ENCODE assay signal across 9 cellular contexts in the genomic region with DNA sequence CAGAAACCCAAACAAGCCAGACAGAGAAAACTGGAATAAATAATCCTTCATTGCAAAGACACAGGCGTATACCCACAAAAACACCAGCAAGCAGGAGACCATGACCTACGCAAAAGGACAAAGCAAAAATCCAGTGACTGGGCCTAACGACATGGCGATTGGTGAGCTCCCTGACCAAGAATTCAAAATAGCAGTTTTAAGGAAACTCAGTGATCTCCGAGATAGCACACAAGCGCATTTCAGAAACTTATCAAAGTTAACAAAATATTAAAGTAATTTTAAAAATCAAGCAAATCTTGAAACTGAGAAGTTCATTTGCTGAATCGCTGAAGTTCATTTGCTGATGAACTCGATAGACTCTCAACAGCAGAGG. TPM values are rescaled to one million over a fixed set of nuclear protein-coding genes. Genes with fewer than 3 reads are reported as not detected.
DNase-seq lines count a peak whose midpoint lies in the region; ATAC-seq and TF ChIP-seq lines count a peak whose summit lies in the region.
"Had no signal": no experiment of that assay in that cellular context is flagged by ENCODE, and none has a peak within 500 bp of the region (broad histone marks: within the 10 kb centered on the region; RNA-seq: fewer than 3 reads in every experiment).

No MANE protein-coding gene starts in this region.

- H3K27ac Mint-ChIP-seq in activated T-cell treated with anti-CD3 and anti-CD28 coated beads, Interleukin-2, amount 50 U/mL, for 24 hours = no peak overlapping the region
- no peak overlapping the region for H3K27ac Mint-ChIP-seq in activated T-helper 1 cell treated with anti-CD3 and anti-CD28 coated beads, Interleukin-12 subunit alpha, Interleukin-12 subunit beta, Interleukin-2, Interleukin-4 antibody, amounts not matched to agents 30 ng/mL and 10 ng/mL and 1 ng/mL, durations not matched to agents 14 hours and 24 hours and 36 hours
- H3K27ac Mint-ChIP-seq in stimulated activated naive B cell treated with anti-CD40 and anti-IgM and Interleukin-4, amounts not matched to agents 10 μg/mL and 1 μg/mL and 100 μg/mL, for 72 hours = no peak overlapping the region

- H3K4me1 Mint-ChIP-seq in activated T-cell treated with anti-CD3 and anti-CD28 coated beads, Interleukin-2, amount 50 U/mL, for 24 hours (ENCODE audit: low read depth) = peaks cover 12% of the 10 kb centered on the region
- H3K4me1 Mint-ChIP-seq in activated T-helper 1 cell treated with anti-CD3 and anti-CD28 coated beads, Interleukin-12 subunit alpha, Interleukin-12 subunit beta, Interleukin-2, Interleukin-4 antibody, amounts not matched to agents 30 ng/mL and 10 ng/mL and 1 ng/mL, durations not matched to agents 14 hours and 24 hours and 36 hours (ENCODE audit: low read depth) = peaks cover 14% of the 10 kb centered on the region
- H3K4me1 Mint-ChIP-seq in stimulated activated naive B cell treated with anti-CD40 and anti-IgM and Interleukin-4, amounts not matched to agents 10 μg/mL and 1 μg/mL and 100 μg/mL, for 72 hours = peaks cover 9 to 12% of the 10 kb centered on the region in 2 donors

- peaks cover 57% of the 10 kb centered on the region for H3K27me3 Mint-ChIP-seq in activated T-cell treated with anti-CD3 and anti-CD28 coated beads, Interleukin-2, amount 50 U/mL, for 24 hours
- peaks cover 21% of the 10 kb centered on the region for H3K27me3 Mint-ChIP-seq in activated T-helper 1 cell treated with anti-CD3 and anti-CD28 coated beads, Interleukin-12 subunit alpha, Interleukin-12 subunit beta, Interleukin-2, Interleukin-4 antibody, amounts not matched to agents 30 ng/mL and 10 ng/mL and 1 ng/mL, durations not matched to agents 14 hours and 24 hours and 36 hours (ENCODE audit: insufficient read depth)
- peaks cover 28 to 46% of the 10 kb centered on the region in 2 donors for H3K27me3 Mint-ChIP-seq in stimulated activated naive B cell treated with anti-CD40 and anti-IgM and Interleukin-4, amounts not matched to agents 10 μg/mL and 1 μg/mL and 100 μg/mL, for 72 hours

- ATAC-seq in stimulated activated naive B cell treated with anti-CD40 and anti-IgM and Interleukin-4, amounts not matched to agents 10 μg/mL and 1 μg/mL and 100 μg/mL, for 72 hours (replicated peaks) = no peak
- ATAC-seq in GM19455 (IDR thresholded peaks at IDR 0.05; ENCODE audit: unreplicated experiment) (no peak), HG03432 (IDR thresholded peaks at IDR 0.05; ENCODE audit: unreplicated experiment) (no peak)

- H3K36me3 Mint-ChIP-seq in activated T-cell treated with anti-CD3 and anti-CD28 coated beads, Interleukin-2, amount 50 U/mL, for 24 hours (ENCODE audit: low read depth) = no peaks in the 10 kb centered on the region
- no peaks in the 10 kb centered on the region for H3K36me3 Mint-ChIP-seq in activated T-helper 1 cell treated with anti-CD3 and anti-CD28 coated beads, Interleukin-12 subunit alpha, Interleukin-12 subunit beta, Interleukin-2, Interleukin-4 antibody, amounts not matched to agents 30 ng/mL and 10 ng/mL and 1 ng/mL, durations not matched to agents 14 hours and 24 hours and 36 hours (ENCODE audit: low read depth)
- no peaks in the 10 kb centered on the region for H3K36me3 Mint-ChIP-seq in stimulated activated naive B cell treated with anti-CD40 and anti-IgM and Interleukin-4, amounts not matched to agents 10 μg/mL and 1 μg/mL and 100 μg/mL, for 72 hours

- H3K9me3 Mint-ChIP-seq in activated T-cell treated with anti-CD3 and anti-CD28 coated beads, Interleukin-2, amount 50 U/mL, for 24 hours = no peaks in the 10 kb centered on the region
- no peaks in the 10 kb centered on the region for H3K9me3 Mint-ChIP-seq in activated T-helper 1 cell treated with anti-CD3 and anti-CD28 coated beads, Interleukin-12 subunit alpha, Interleukin-12 subunit beta, Interleukin-2, Interleukin-4 antibody, amounts not matched to agents 30 ng/mL and 10 ng/mL and 1 ng/mL, durations not matched to agents 14 hours and 24 hours and 36 hours
- no peaks in the 10 kb centered on the region for H3K9me3 Mint-ChIP-seq in stimulated activated naive B cell treated with anti-CD40 and anti-IgM and Interleukin-4, amounts not matched to agents 10 μg/mL and 1 μg/mL and 100 μg/mL, for 72 hours

- H3K4me3 Mint-ChIP-seq in activated T-cell treated with anti-CD3 and anti-CD28 coated beads, Interleukin-2, amount 50 U/mL, for 24 hours = peak overlapping the region; percentile 69
- peak overlapping the region; percentile 67 for H3K4me3 Mint-ChIP-seq in activated T-helper 1 cell treated with anti-CD3 and anti-CD28 coated beads, Interleukin-12 subunit alpha, Interleukin-12 subunit beta, Interleukin-2, Interleukin-4 antibody, amounts not matched to agents 30 ng/mL and 10 ng/mL and 1 ng/mL, durations not matched to agents 14 hours and 24 hours and 36 hours
- peak overlapping the region; percentile 68 to 69 for H3K4me3 Mint-ChIP-seq in stimulated activated naive B cell treated with anti-CD40 and anti-IgM and Interleukin-4, amounts not matched to agents 10 μg/mL and 1 μg/mL and 100 μg/mL, for 72 hours

- intact Hi-C loops in activated T-helper 1 cell treated with anti-CD3 and anti-CD28 coated beads, Interleukin-12 subunit alpha, Interleukin-12 subunit beta, Interleukin-2, Interleukin-4 antibody, amounts not matched to agents 30 ng/mL and 10 ng/mL and 1 ng/mL, durations not matched to agents 14 hours and 24 hours and 36 hours (cut with micrococcal nuclease) = loop anchor here (1.0 to 5.0 kb wide), 2 partner anchors 181 to 195 kb away; no protein-coding TSS in a partner anchor

- DNase-seq in activated T-cell treated with anti-CD3 and anti-CD28 coated beads, Interleukin-2, amount 50 U/mL, for 24 hours = no peak
- DNase-seq in activated T-cell treated with anti-CD3 and anti-CD28 coated beads for 4 hours = no peak
- DNase-seq in activated T-helper 1 cell treated with anti-CD3 and anti-CD28 coated beads, Interleukin-12 subunit alpha, Interleukin-12 subunit beta, Interleukin-2, Interleukin-4 antibody, amounts not matched to agents 30 ng/mL and 10 ng/mL and 1 ng/mL, durations not matched to agents 14 hours and 24 hours and 36 hours (ENCODE audit: low spot score) = no peak
- no peak for DNase-seq in fibroblast of villous mesenchyme (ENCODE audit: low read depth)
- DNase-seq in stimulated activated naive B cell treated with anti-CD40 and anti-IgM and Interleukin-4, amounts not matched to agents 10 μg/mL and 1 μg/mL and 100 μg/mL, for 72 hours = no peak
- no peak for DNase-seq in T-helper 9 cell

- no peak for TF ChIP-seq CTCF in fibroblast of villous mesenchyme (IDR thresholded peaks at IDR 0.05; ENCODE audit: insufficient read depth, low read depth, low read length)

- H3K4me3 ChIP-seq in fibroblast of villous mesenchyme (ENCODE audit: low read depth, low read length) = peak overlapping the region; percentile 51

RNA-seq across cellular contexts. Expression of gene DBX1, which starts 27.6 kb away (rescaled TPM):
- not detected in 2 replicates for total RNA-seq in activated T-helper 1 cell treated with anti-CD3 and anti-CD28 coated beads, Interleukin-12 subunit alpha, Interleukin-12 subunit beta, Interleukin-2, Interleukin-4 antibody, amounts not matched to agents 30 ng/mL and 10 ng/mL and 1 ng/mL, durations not matched to agents 14 hours and 24 hours and 36 hours
- total RNA-seq in fibroblast of villous mesenchyme = not detected in 2 replicates
- total RNA-seq: glomerular endothelial cell had no signal
